In the genomic region with DNA sequence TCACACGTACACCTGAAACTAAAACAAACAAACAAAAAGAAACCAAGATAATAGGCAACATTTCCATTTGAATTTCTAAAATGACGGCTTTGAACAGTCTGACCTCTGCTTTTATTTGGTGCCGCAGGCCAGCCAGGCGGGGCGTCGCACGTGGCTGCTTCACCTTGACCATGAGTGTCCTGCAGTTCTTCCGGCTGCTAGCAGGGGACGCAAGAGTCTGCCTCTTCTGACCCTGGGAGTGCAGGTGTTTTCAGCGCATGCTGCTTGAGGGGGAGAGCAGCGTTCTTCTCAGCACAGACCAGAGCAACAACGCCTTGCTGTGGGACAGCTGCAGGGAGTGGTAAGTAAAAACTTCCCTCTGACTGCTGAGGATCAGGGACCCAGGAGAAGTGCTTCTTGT, we compare ENCODE assay signal across 20 cellular contexts. TPM values are rescaled to one million over a fixed set of nuclear protein-coding genes. Genes with fewer than 3 reads are reported as not detected.
"Had no signal": no experiment of that assay in that cellular context is flagged by ENCODE, and none has a peak within 500 bp of the region (broad histone marks: within the 10 kb centered on the region; RNA-seq: fewer than 3 reads in every experiment).

No MANE protein-coding gene starts in this region.

RNA-seq across cellular contexts. Expression of gene CDY2B, which starts 47.9 kb away (rescaled TPM):
- total RNA-seq: activated naive CD4-positive, alpha-beta T cell treated with anti-CD3 and anti-CD28 coated beads for 36 hours; activated naive CD4-positive, alpha-beta T cell treated with anti-CD3 and anti-CD28 coated beads, Interleukin-2, amount 50 U/mL, for 72 hours; activated naive CD8-positive, alpha-beta T cell treated with anti-CD3 and anti-CD28 coated beads for 36 hours; activated naive CD8-positive, alpha-beta T cell treated with anti-CD3 and anti-CD28 coated beads, Interleukin-2, amount 10 ng/mL, durations not matched to agents 7 days and 5 days; activated T-cell treated with anti-CD3 and anti-CD28 coated beads, Interleukin-2, amount 50 U/mL, for 4 hours; activated T-cell treated with anti-CD3 and anti-CD28 coated beads, Interleukin-2, amount 50 U/mL, for 72 hours; activated T-helper 1 cell treated with anti-CD3 and anti-CD28 coated beads, Interleukin-12 subunit alpha, Interleukin-12 subunit beta, Interleukin-2, Interleukin-4 antibody, amounts not matched to agents 30 ng/mL and 10 ng/mL and 1 ng/mL, durations not matched to agents 14 hours and 24 hours and 36 hours; activated T-helper 17 cell treated with anti-CD3 and anti-CD28 coated beads, Interleukin-2, amount 50 U/mL, for 72 hours; activated T-helper 2 cell treated with anti-CD3 and anti-CD28 coated beads, Interferon-gamma antibody, Interleukin-2, Interleukin-4, amounts not matched to agents 10 μg/mL and 5 μg/mL and 100 μg/mL, durations not matched to agents 14 hours and 24 hours and 36 hours; adrenal gland; aorta; ascending aorta; astrocyte; breast epithelium; bronchial epithelial cell; cardiac muscle cell; cardiac septum; cerebellum; chondrocyte had no signal
- polyA plus RNA-seq: adipose tissue, adrenal gland, aorta, cardiac muscle cell had no signal
